ENCODE assay signal across 1 cellular context in genomic region chr5:16695779-16696178, GRCh38.
TF ChIP-seq lines count a peak whose summit lies in the region.

No MANE protein-coding gene starts in this region.

TF ChIP-seq in IMR-90, 13 proteins besides CTCF, POLR2A, EP300 and RAD21 (continued from another document):
- TF ChIP-seq ELK1 (IDR thresholded peaks at IDR 0.05; ENCODE audit: borderline replicate concordance, low read depth, low read length) (no peak), NFE2L2 (IDR thresholded peaks at IDR 0.05; ENCODE audit: low read depth, low read length) (no peak)
